Comparison of ENCODE assay signal across 12 cellular contexts in genomic region chr3:59245879-59246501, GRCh38.
DNase-seq lines count a peak whose midpoint lies in the region; ATAC-seq, FAIRE-seq and TF ChIP-seq lines count a peak whose summit lies in the region.
"Had no signal": no experiment of that assay in that cellular context is flagged by ENCODE, and none has a peak within 500 bp of the region (broad histone marks: within the 10 kb centered on the region; RNA-seq: fewer than 3 reads in every experiment).

No MANE protein-coding gene starts in this region.

- peaks cover 3% of the 10 kb centered on the region for H3K9me3 Mint-ChIP-seq in Calu3 (ENCODE audit: low read depth, unreplicated experiment)

- intact Hi-C loops in esophagus squamous epithelium (cut with DNase I) (no loop called here), Calu3 (cut with micrococcal nuclease; ENCODE audit: unreplicated experiment) (no loop called here)

- H3K36me3 Mint-ChIP-seq in Calu3 (ENCODE audit: insufficient read depth, unreplicated experiment): no peaks in the 10 kb centered on the region

- H3K27me3 ChIP-seq in esophagus squamous epithelium: no peaks in the 10 kb centered on the region

- no peak overlapping the region for H3K4me3 ChIP-seq in esophagus squamous epithelium

- TF ChIP-seq CTCF in esophagus squamous epithelium (IDR thresholded peaks at IDR 0.05) (no peak), Calu3 (IDR thresholded peaks at IDR 0.05; ENCODE audit: unreplicated experiment) (no peak)

- peaks cover 19% of the 10 kb centered on the region for H3K4me1 Mint-ChIP-seq in Calu3 (ENCODE audit: low read depth, unreplicated experiment)

- H3K36me3 ChIP-seq in esophagus squamous epithelium: no peaks in the 10 kb centered on the region

- no peak for FAIRE-seq in frontal cortex (lab: Jason Lieb, UNC)

- peaks cover 0 to 33% (median 8%) of the 10 kb centered on the region in 3 donors for H3K4me1 ChIP-seq in esophagus squamous epithelium

- no peak for TF ChIP-seq POLR2A in esophagus squamous epithelium (IDR thresholded peaks at IDR 0.05)

- no peak overlapping the region for H3K4me3 Mint-ChIP-seq in Calu3 (ENCODE audit: low read depth, unreplicated experiment)

- no TSS peak for BruUV-seq in Calu3 (replicated peaks; lab: Mats Ljungman, UMichigan)

- no peak overlapping the region for H3K27ac Mint-ChIP-seq in Calu3 (ENCODE audit: unreplicated experiment)

- no peak for ATAC-seq in HG03108 (IDR thresholded peaks at IDR 0.05; ENCODE audit: unreplicated experiment)

- no peaks in the 10 kb centered on the region for H3K27me3 Mint-ChIP-seq in Calu3 (ENCODE audit: unreplicated experiment)

- WGBS in esophagus squamous epithelium, 2 donors: 51 to 66% methylated on average over 8 of the region's 8 CpGs

- H3K27ac ChIP-seq in esophagus squamous epithelium: no peak overlapping the region

- H3K9me3 ChIP-seq in esophagus squamous epithelium: no peaks in the 10 kb centered on the region

- DNase-seq in GM04504 (ENCODE audit: low read depth) (peak; percentile 28), RPMI7951 (ENCODE audit: low read depth) (peak; percentile 97), fibroblast of peridontal ligament (ENCODE audit: extremely low read depth) (peak; percentile 73), retina (peak; percentile 65), frontal cortex (ENCODE audit: low spot score in 2 of 2) (no peak), esophagus squamous epithelium (lab: John Stamatoyannopoulos, UW) (no peak), Calu3 (no peak)
- DNase-seq: activated CD4-positive, alpha-beta T cell treated with anti-CD3 and anti-CD28 coated beads, Interleukin-2, amount 50 U/mL, for 48 hours; DMS79 treated with DMSO at 0.1 percent for 48 hours; NCI-H1417 treated with DMSO at 0.1 percent for 48 hours; stimulated activated CD8-positive, alpha-beta memory T cell treated with anti-CD3 and anti-CD28 coated beads, Interleukin-4, amount 100 ng/mL, for 48 hours had no signal

- CTCF ChIA-PET in Calu3 (lab: Charles Lee): interaction anchor here (0.7 kb wide), 1 partner anchor 71 kb away, joined by 3 read pairs; no protein-coding TSS in a partner anchor

Comparison
In these comparisons a context has a peak if more than half of its experiments do, and no peak if none do; other contexts are left out.
1. DNase-seq: peak in GM04504 (single experiment), RPMI7951 (single experiment), fibroblast of peridontal ligament (single experiment) and retina (single experiment); none in frontal cortex (0 of 2), esophagus squamous epithelium (single experiment) and Calu3 (single experiment).